In the genomic region with DNA sequence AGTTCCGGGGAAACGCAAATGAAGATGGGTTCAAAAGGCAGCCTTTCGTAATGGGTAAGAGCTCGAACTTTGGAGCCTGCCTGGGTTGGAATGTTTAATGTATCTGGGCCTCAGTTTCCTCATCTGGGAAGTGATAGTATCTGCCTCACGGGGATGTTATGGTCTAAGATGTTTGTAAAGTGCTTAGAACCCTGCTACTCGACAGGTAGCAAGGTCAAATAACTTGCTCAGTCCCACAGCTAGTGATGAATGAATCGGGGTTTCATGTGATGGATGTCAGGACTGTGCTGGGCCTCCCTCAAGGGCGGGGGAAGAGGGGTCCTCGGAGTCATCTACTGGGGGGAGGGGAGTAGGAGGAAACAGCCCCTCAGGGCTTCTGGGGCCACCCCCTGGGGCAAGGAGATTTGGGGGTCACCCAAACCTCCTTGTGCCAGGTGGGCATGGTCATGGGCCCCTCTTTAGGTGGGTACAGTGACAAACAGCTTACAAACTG, we compare ENCODE assay signal across 8 cellular contexts. TPM values are rescaled to one million over a fixed set of nuclear protein-coding genes. Genes with fewer than 3 reads are reported as not detected.
DNase-seq lines count a peak whose midpoint lies in the region; ATAC-seq, FAIRE-seq and TF ChIP-seq lines count a peak whose summit lies in the region.

No MANE protein-coding gene starts in this region.

- no peak for ATAC-seq in GM19463 (IDR thresholded peaks at IDR 0.05; ENCODE audit: unreplicated experiment)

- no peak for TF ChIP-seq CTCF in ascending aorta (IDR thresholded peaks at IDR 0.05)
- no peak for TF ChIP-seq CTCF in liver (IDR thresholded peaks at IDR 0.05; ENCODE audit: low read depth, low read length, missing input control)

- H3K36me3 ChIP-seq in ascending aorta (peaks cover 0 to 14% of the 10 kb centered on the region in 2 donors), liver (ENCODE audit: control insufficient read depth in 4 of 4, insufficient read depth in 3 of 4, low read depth in 1 of 4, low read length in 3 of 4) (peaks cover 0 to 7% (median 4%) of the 10 kb centered on the region in 4 donors), thymus (ENCODE audit: control insufficient read depth, insufficient read depth) (peaks cover 4% of the 10 kb centered on the region)

- H3K4me3 ChIP-seq in ascending aorta: peak overlapping the region; percentile 93 to 96
- peak overlapping the region; percentile 41 to 83 (median 82) for H3K4me3 ChIP-seq in liver (ENCODE audit: low read depth in 1 of 3, low read length in 3 of 3)
- peak overlapping the region; percentile 71 for H3K4me3 ChIP-seq in thymus (ENCODE audit: low read length)

- DNase-seq in activated T-cell treated with anti-CD3 and anti-CD28 coated beads, Interleukin-2, amount 50 U/mL, for 24 hours: peak; percentile 44
- no peak for DNase-seq in activated T-cell treated with anti-CD3 and anti-CD28 coated beads for 4 hours
- DNase-seq in ascending aorta (ENCODE audit: low spot score in 2 of 2): no peak
- DNase-seq in NCI-H82 treated with DMSO at 0.1 percent for 48 hours (lab: John Stamatoyannopoulos, UW; ENCODE audit: unreplicated experiment): no peak
- no peak for DNase-seq in GM12891 (ENCODE audit: insufficient read length, low spot score)

- no peaks in the 10 kb centered on the region for H3K27me3 Mint-ChIP-seq in activated T-cell treated with anti-CD3 and anti-CD28 coated beads, Interleukin-2, amount 50 U/mL, for 24 hours

- TF ChIP-seq RAD21 in liver (IDR thresholded peaks at IDR 0.05): no peak

- H3K9me3 ChIP-seq in ascending aorta (no peaks in the 10 kb centered on the region), liver (ENCODE audit: control insufficient read depth in 4 of 4, low read length in 3 of 4) (no peaks in the 10 kb centered on the region), thymus (ENCODE audit: control insufficient read depth) (no peaks in the 10 kb centered on the region)

- peaks cover 72% of the 10 kb centered on the region for H3K4me1 Mint-ChIP-seq in activated T-cell treated with anti-CD3 and anti-CD28 coated beads, Interleukin-2, amount 50 U/mL, for 24 hours (ENCODE audit: low read depth)

- no peaks in the 10 kb centered on the region for H3K27me3 ChIP-seq in ascending aorta
- H3K27me3 ChIP-seq in liver (ENCODE audit: control insufficient read depth in 4 of 4, insufficient read depth in 4 of 4, low read length in 3 of 4): no peaks in the 10 kb centered on the region
- H3K27me3 ChIP-seq in thymus (ENCODE audit: control insufficient read depth, insufficient read depth): no peaks in the 10 kb centered on the region

- TF ChIP-seq POLR2A in GM12891 (IDR thresholded peaks at IDR 0.05; ENCODE audit: low read depth, low read length): no peak

- FAIRE-seq in GM12891 (lab: Jason Lieb, UNC): no peak

- H3K4me1 ChIP-seq in ascending aorta (peaks cover 7 to 12% of the 10 kb centered on the region in 2 donors), liver (ENCODE audit: control insufficient read depth in 4 of 4, insufficient read depth in 4 of 4, low read length in 3 of 4) (peaks cover 10 to 58% (median 46%) of the 10 kb centered on the region in 4 donors), thymus (ENCODE audit: control insufficient read depth, insufficient read depth, low read length) (peaks cover 22% of the 10 kb centered on the region)

- peak overlapping the region; percentile 89 for H3K4me3 Mint-ChIP-seq in activated T-cell treated with anti-CD3 and anti-CD28 coated beads, Interleukin-2, amount 50 U/mL, for 24 hours

- peak overlapping the region; percentile 69 to 84 for H3K27ac ChIP-seq in ascending aorta
- peak overlapping the region; percentile 96 to 99 for H3K27ac ChIP-seq in liver (ENCODE audit: low read depth in 1 of 2, low read length in 2 of 2)
- peak overlapping the region; percentile 64 for H3K27ac ChIP-seq in thymus (ENCODE audit: low read depth)

- peak overlapping the region; percentile 79 to 96 for H3K9ac ChIP-seq in liver (ENCODE audit: low read depth in 1 of 2, low read length in 2 of 2)

- 2% methylated on average over 9 of the region's 9 CpGs for WGBS in liver
- 6% methylated on average over 9 of the region's 9 CpGs for WGBS in thymus

- peaks cover 47% of the 10 kb centered on the region for H3K36me3 Mint-ChIP-seq in activated T-cell treated with anti-CD3 and anti-CD28 coated beads, Interleukin-2, amount 50 U/mL, for 24 hours (ENCODE audit: low read depth)

- peaks cover 6% of the 10 kb centered on the region for H3K9me3 Mint-ChIP-seq in activated T-cell treated with anti-CD3 and anti-CD28 coated beads, Interleukin-2, amount 50 U/mL, for 24 hours

- intact Hi-C loops in ascending aorta (cut with DNase I): loop anchor here (1.0 to 10.0 kb wide), 4 partner anchors 28 to 163 kb away; partner anchors contain the start of genes CBX1, SCRN2, SNX11 and SP2

- peak overlapping the region; percentile 97 for H3K27ac Mint-ChIP-seq in activated T-cell treated with anti-CD3 and anti-CD28 coated beads, Interleukin-2, amount 50 U/mL, for 24 hours

TF ChIP-seq in liver, 16 proteins besides CTCF, POLR2A, EP300 and RAD21 (continues in another document):
- TF ChIP-seq REST (IDR thresholded peaks at IDR 0.05) (no peak), GABPA (IDR thresholded peaks at IDR 0.05 in 1 of 2, conservative IDR thresholded peaks at IDR 0.05 in 1 of 2) (no peak), NR2F2 (IDR thresholded peaks at IDR 0.05) (no peak), JUND (IDR thresholded peaks at IDR 0.05) (no peak), HNF4G (IDR thresholded peaks at IDR 0.05) (peak; percentile 6)

TF ChIP-seq in GM12891, 5 proteins besides CTCF, POLR2A, EP300 and RAD21:
- TF ChIP-seq POU2F2 (IDR thresholded peaks at IDR 0.05; ENCODE audit: low read depth, low read length) (no peak), TAF1 (IDR thresholded peaks at IDR 0.05; ENCODE audit: low read depth, low read length) (no peak), POLR2AphosphoS5 (IDR thresholded peaks at IDR 0.05; ENCODE audit: low read depth, low read length) (no peak), PAX5 (IDR thresholded peaks at IDR 0.05; ENCODE audit: insufficient read depth, low read length, severe bottlenecking) (no peak), SPI1 (IDR thresholded peaks at IDR 0.05; ENCODE audit: low read depth, low read length) (no peak)

RNA-seq across cellular contexts. Expression of gene PNPO, which starts 0.7 kb away (rescaled TPM):
- total RNA-seq in ascending aorta (36.7 TPM), liver (100 to 1,000 TPM in 1 of 2 donors, 10 to 100 TPM in 1; 27.8 to 102 TPM)
- polyA plus RNA-seq in liver (10 to 100 TPM; 49.7 to 52.9 TPM), thymus (9.0 TPM)
- polyA plus RNA-seq in GM12891 (2012; ENCODE audit: low read depth, missing spikeins): 14.5 TPM

RNA-seq across cellular contexts. Expression of gene PRR15L, which starts 15.6 kb away (rescaled TPM):
- total RNA-seq in ascending aorta (not detected), liver (10 to 100 TPM in 1 of 2 donors, 1 to 10 TPM in 1; 1.9 to 11.0 TPM)
- polyA plus RNA-seq in liver (1 to 10 TPM in 1 of 2 donors, under 1 TPM in 1; 0.83 to 1.8 TPM), thymus (1.9 TPM)
- 0.08 TPM for polyA plus RNA-seq in GM12891 (2012; ENCODE audit: low read depth, missing spikeins)

RNA-seq across cellular contexts. Expression of gene CDK5RAP3, which starts 28.9 kb away (rescaled TPM):
- total RNA-seq in ascending aorta: 52.3 TPM
- 100 to 1,000 TPM in 1 of 2 donors, 10 to 100 TPM in 1; 44.6 to 120 TPM for total RNA-seq in liver
- polyA plus RNA-seq in liver: 10 to 100 TPM; 52.7 to 96.8 TPM
- 684 TPM for polyA plus RNA-seq in thymus
- polyA plus RNA-seq in GM12891 (2012; ENCODE audit: low read depth, missing spikeins): 165 TPM

RNA-seq across cellular contexts. Expression of gene SP2, which starts 46.0 kb away (rescaled TPM):
- total RNA-seq in ascending aorta: 198 TPM
- 1 to 10 TPM; 2.2 to 3.5 TPM for total RNA-seq in liver
- polyA plus RNA-seq in liver: 1 to 10 TPM; 4.1 to 5.7 TPM
- polyA plus RNA-seq in thymus: 10.6 TPM
- 9.9 TPM for polyA plus RNA-seq in GM12891 (2012; ENCODE audit: low read depth, missing spikeins)
